Comparison of ENCODE assay signal across 8 cellular contexts in the genomic region with DNA sequence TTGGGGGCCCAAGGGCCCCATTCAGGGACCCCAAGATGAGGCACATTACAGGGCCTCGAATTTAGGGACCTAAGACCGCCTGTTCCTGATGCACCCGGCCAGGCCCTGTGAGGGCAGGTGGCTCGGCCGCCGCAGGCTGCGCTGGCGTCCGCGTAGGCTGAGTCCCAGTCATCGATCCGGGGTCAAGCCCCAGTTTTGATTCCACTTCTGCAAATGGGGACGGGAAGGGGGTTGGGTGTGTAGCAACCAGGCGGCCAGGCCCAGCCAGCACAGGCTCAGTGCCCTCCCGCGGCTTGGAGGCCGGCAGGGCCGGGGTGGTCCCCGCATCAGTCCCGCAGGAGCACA. TPM values are rescaled to one million over a fixed set of nuclear protein-coding genes. Genes with fewer than 3 reads are reported as not detected.
DNase-seq lines count a peak whose midpoint lies in the region; ATAC-seq, FAIRE-seq and TF ChIP-seq lines count a peak whose summit lies in the region.

No MANE protein-coding gene starts in this region.

- H3K27me3 Mint-ChIP-seq in type B pancreatic cell, result no peaks in the 10 kb centered on the region

- no peak for TF ChIP-seq RAD21 in HepG2 (CRISPR knock-in tag; IDR thresholded peaks at IDR 0.05)

- H3K9me3 ChIP-seq in HEK293 (ENCODE audit: control insufficient read depth, insufficient read depth, low read depth, low read length) (no peaks in the 10 kb centered on the region), adipocyte (ENCODE audit: control insufficient read depth, low read length) (no peaks in the 10 kb centered on the region), HepG2 (ENCODE audit: low read length) (no peaks in the 10 kb centered on the region)

- in situ Hi-C loops in HepG2 (cut with HindIII; ENCODE audit: extremely low pct_ligation_motif_present, low pct_unique_long_range_greater_than_20kb), result no loop called here

- peaks cover 3% of the 10 kb centered on the region for H3K36me3 Mint-ChIP-seq in type B pancreatic cell

- no peaks in the 10 kb centered on the region for H3K9me3 Mint-ChIP-seq in type B pancreatic cell

- intact Hi-C loops in HepG2 (cut with micrococcal nuclease; ENCODE audit: unreplicated experiment), result loop anchor here (2.0 kb wide), 1 partner anchor 778 kb away; a partner anchor contains a TSS

- no peak for TF ChIP-seq EP300 in HepG2 (IDR thresholded peaks at IDR 0.05; ENCODE audit: low read depth in 2 of 2, low read length in 2 of 2)
- no peak for TF ChIP-seq EP300 in HepG2 (CRISPR knock-in tag; IDR thresholded peaks at IDR 0.05; ENCODE audit: borderline replicate concordance)

- peak overlapping the region; percentile 97 for H3K4me3 Mint-ChIP-seq in type B pancreatic cell

- BruUV-seq in HepG2 (replicated peaks; lab: Mats Ljungman, UMichigan), result no TSS peak

- no CpG with 5 or more reads among the region's 20 CpGs for WGBS in HepG2 (ENCODE audit: low lambda C conversion rate)

- H3K4me1 ChIP-seq in ACC112 (ENCODE audit: control insufficient read depth, insufficient read depth, low read length, unreplicated experiment) (peaks cover 17% of the 10 kb centered on the region), HEK293 (ENCODE audit: control insufficient read depth, insufficient read depth, low read length) (no peaks in the 10 kb centered on the region), adipocyte (ENCODE audit: control insufficient read depth, insufficient read depth, low read length) (peaks cover 10% of the 10 kb centered on the region), HepG2 (ENCODE audit: insufficient read depth, low read length) (peaks cover 9% of the 10 kb centered on the region)

- H4K20me1 ChIP-seq in HepG2 (ENCODE audit: insufficient read depth, low read length), result no peaks in the 10 kb centered on the region

- peak overlapping the region; percentile 76 for H3K4me2 ChIP-seq in HepG2 (ENCODE audit: low read depth, low read length)

- FAIRE-seq in HepG2 (lab: Jason Lieb, UNC), result no peak

- no peak for TF ChIP-seq POLR2A in HepG2 (IDR thresholded peaks at IDR 0.05; ENCODE audit: insufficient read depth in 1 of 2, low read depth in 2 of 2, low read length in 2 of 2)

- CTCF ChIA-PET in HEK293 (lab: Yijun Ruan, JAX), result no interaction called here
- CTCF ChIA-PET in HepG2 (lab: Yijun Ruan, JAX; ENCODE audit: low intra/inter-chr PET ratio, low total read pairs), result no interaction called here

- H3K9ac ChIP-seq in adipocyte (ENCODE audit: low read length), result peak overlapping the region; percentile 89
- peak overlapping the region; percentile 87 for H3K9ac ChIP-seq in HepG2 (ENCODE audit: insufficient read depth, low read depth, low read length)

- no peak for ATAC-seq in HepG2

- H3K36me3 ChIP-seq in ACC112 (ENCODE audit: insufficient read depth, low read length) (no peaks in the 10 kb centered on the region; the same call in 1 of the 2 replicates), HEK293 (ENCODE audit: control insufficient read depth in 2 of 2, insufficient read depth in 1 of 2, low read length in 2 of 2) (peaks cover 0 to 31% of the 10 kb centered on the region in 2 experiments; a peak in 1 of 3 replicates), adipocyte (ENCODE audit: control insufficient read depth, insufficient read depth, low read length, severe bottlenecking) (peaks cover 10% of the 10 kb centered on the region), HepG2 (replicated peaks in 1 of 2; ENCODE audit: control insufficient read depth in 1 of 2, insufficient read depth in 2 of 2, low read length in 2 of 2) (no peaks in the 10 kb centered on the region)

- H3K27ac ChIP-seq in ACC112 (ENCODE audit: low read depth, low read length), result peak overlapping the region; percentile 82
- 0 out of 2 replicates have a peak overlapping the region, but pooled peaks have one; percentile 12 for H3K27ac ChIP-seq in HEK293 (ENCODE audit: extremely low read depth, low read depth, low read length)
- peak overlapping the region; percentile 89 for H3K27ac ChIP-seq in HepG2 (ENCODE audit: extremely low read length, insufficient read depth, low read length)

- TF ChIP-seq CTCF in HEK293 (tag by site-specific recombination; IDR thresholded peaks at IDR 0.05) (no peak), HepG2 (CRISPR knock-in tag; IDR thresholded peaks at IDR 0.05) (no peak), type B pancreatic cell (conservative IDR thresholded peaks at IDR 0.05) (no peak)

- peak overlapping the region; percentile 79 for H3K27ac Mint-ChIP-seq in type B pancreatic cell

- no peaks in the 10 kb centered on the region for H3K27me3 ChIP-seq in ACC112 (ENCODE audit: insufficient read depth, low read length)
- H3K27me3 ChIP-seq in adipocyte (replicated peaks; ENCODE audit: control insufficient read depth, insufficient read depth, low read length), result no peaks in the 10 kb centered on the region
- H3K27me3 ChIP-seq in HepG2 (ENCODE audit: control insufficient read depth in 1 of 2, insufficient read depth in 2 of 2, low read length in 2 of 2), result no peaks in the 10 kb centered on the region

- peaks cover 9% of the 10 kb centered on the region for H3K4me1 Mint-ChIP-seq in type B pancreatic cell (ENCODE audit: unreplicated experiment)

- no peak for DNase-seq in adipocyte (ENCODE audit: low read depth)
- DNase-seq in HepG2 (ENCODE audit: low spot score), result no peak
- no peak for DNase-seq in type B pancreatic cell (ENCODE audit: extremely low spot score, unreplicated experiment)
- no peak for DNase-seq in RKO (ENCODE audit: low spot score)
- DNase-seq in stimulated activated CD4-positive, alpha-beta T cell treated with anti-CD3 and anti-CD28 coated beads, Interleukin-4, amount 100 ng/mL, for 1 hour, result no peak
- DNase-seq in DMS79 (lab: John Stamatoyannopoulos, UW), result no peak

- H3K79me2 ChIP-seq in ACC112 (ENCODE audit: control insufficient read depth, insufficient read depth, low read length, unreplicated experiment) (peaks cover 4% of the 10 kb centered on the region), HepG2 (ENCODE audit: insufficient read depth, low read length) (no peaks in the 10 kb centered on the region)

- POLR2A ChIA-PET in HEK293 (lab: Yijun Ruan, JAX) (no interaction called here), HepG2 (lab: Yijun Ruan, JAX) (no interaction called here)

- H2AFZ ChIP-seq in ACC112 (ENCODE audit: low read length, unreplicated experiment) (peak overlapping the region; percentile 100), HepG2 (ENCODE audit: low read length) (no peak overlapping the region)

- H3K4me3 ChIP-seq in ACC112 (ENCODE audit: low read depth, low read length) (peak overlapping the region; percentile 89), HEK293 (ENCODE audit: low read depth, low read length) (peak overlapping the region; percentile 71), adipocyte (ENCODE audit: low read length) (peak overlapping the region; percentile 93), HepG2 (replicated peaks in 1 of 3; ENCODE audit: insufficient read depth in 1 of 3, low read depth in 2 of 3, low read length in 3 of 3) (peak overlapping the region; percentile 66 to 81 (median 80))

TF ChIP-seq in HEK293, 187 proteins besides CTCF, POLR2A, EP300 and RAD21 (continues in another document):
- TF ChIP-seq ZFHX2 (tag by site-specific recombination; conservative IDR thresholded peaks at IDR 0.05) (no peak), ZNF777 (tag by site-specific recombination; IDR thresholded peaks at IDR 0.05; ENCODE audit: borderline replicate concordance) (no peak), ZNF585B (tag by site-specific recombination; IDR thresholded peaks at IDR 0.05) (no peak), ZNF426 (tag by site-specific recombination; IDR thresholded peaks at IDR 0.05) (no peak)

TF ChIP-seq in HepG2, 621 proteins besides CTCF, POLR2A, EP300 and RAD21 (continues in another document):
- TF ChIP-seq NFKBIZ (CRISPR knock-in tag; IDR thresholded peaks at IDR 0.05) (no peak), REL (CRISPR knock-in tag; conservative IDR thresholded peaks at IDR 0.05) (no peak), NFKB2 (CRISPR knock-in tag; IDR thresholded peaks at IDR 0.05; ENCODE audit: borderline replicate concordance) (no peak), NR3C1 (CRISPR knock-in tag; IDR thresholded peaks at IDR 0.05) (no peak), MBNL3 (CRISPR knock-in tag; conservative IDR thresholded peaks at IDR 0.05) (no peak), ZNF282 (IDR thresholded peaks at IDR 0.05; ENCODE audit: partially characterized antibody) (no peak)

RNA-seq across cellular contexts. Expression of a gene that starts 0.3 kb away (rescaled TPM):
- total RNA-seq in HepG2 (2016; rRNA removed; fragmentation: Illumina TruSeq; extraction: Trizol) (14.9 and 17.7 TPM in 2 replicates), type B pancreatic cell (ENCODE audit: low replicate concordance) (19.3 and 23.6 TPM in 2 replicates)
- total RNA-seq in HepG2 (2016; cell fraction: cytosol; rRNA removed; fragmentation: Illumina TruSeq; extraction: Trizol; ENCODE audit: low read depth), result 14.2 and 21.2 TPM in 2 replicates
- total RNA-seq in HepG2 (2016; cell fraction: insoluble cytoplasmic fraction; rRNA removed; fragmentation: Illumina TruSeq; extraction: Trizol), result 15.5 and 16.6 TPM in 2 replicates
- 16.4 and 18.9 TPM in 2 replicates for total RNA-seq in HepG2 (2016; cell fraction: membrane; rRNA removed; fragmentation: Illumina TruSeq; extraction: Trizol)
- total RNA-seq in HepG2 (2016; cell fraction: nucleus; rRNA removed; fragmentation: Illumina TruSeq; extraction: Trizol), result 7.5 and 11.0 TPM in 2 replicates
- polyA plus RNA-seq in HepG2 (2011; rRNA removed), result 13.0 and 15.7 TPM in 2 replicates
- 20.4 and 25.8 TPM in 2 replicates for polyA plus RNA-seq in HepG2 (2011; cell fraction: cytosol; rRNA removed)
- polyA plus RNA-seq in HepG2 (2011; cell fraction: nucleus; rRNA removed), result 7.1 and 8.5 TPM in 2 replicates
- 11.3 and 14.2 TPM in 2 replicates for polyA plus RNA-seq in HepG2 (2012)
- 29.0 and 38.5 TPM in 2 replicates for polyA plus RNA-seq in HepG2 (2016; cell fraction: cytosol; fragmentation: Illumina TruSeq; extraction: Trizol; ENCODE audit: low read depth)
- polyA plus RNA-seq in HepG2 (2016; cell fraction: insoluble cytoplasmic fraction; fragmentation: Illumina TruSeq; extraction: Trizol; ENCODE audit: low read depth), result 23.3 and 24.2 TPM in 2 replicates
- polyA plus RNA-seq in HepG2 (2016; cell fraction: membrane; fragmentation: Illumina TruSeq; extraction: Trizol; ENCODE audit: low read depth), result 22.3 and 28.8 TPM in 2 replicates
- polyA plus RNA-seq in HepG2 (2016; cell fraction: nucleus; fragmentation: Illumina TruSeq; extraction: Trizol; ENCODE audit: insufficient read depth, low read depth), result 17.3 and 18.8 TPM in 2 replicates
- 11.0 and 27.6 TPM in 2 replicates for polyA minus RNA-seq in HepG2 (2011; rRNA and poly(A)+ RNA removed; ENCODE audit: low replicate concordance)
- 6.4 and 8.7 TPM in 2 replicates for polyA minus RNA-seq in HepG2 (2011; cell fraction: cytosol; rRNA and poly(A)+ RNA removed)
- 2.7 and 3.9 TPM in 2 replicates for polyA minus RNA-seq in HepG2 (2011; cell fraction: nucleus; rRNA and poly(A)+ RNA removed)

Comparison
In these comparisons a context has a peak if more than half of its experiments do, and no peak if none do; other contexts are left out.
1. H3K27ac ChIP-seq: peak in every context shown above with its lines; median percentile 89 in HepG2; 82 in ACC112; 12 in HEK293.